ENCODE assay signal across 1 cellular context in the genomic region with DNA sequence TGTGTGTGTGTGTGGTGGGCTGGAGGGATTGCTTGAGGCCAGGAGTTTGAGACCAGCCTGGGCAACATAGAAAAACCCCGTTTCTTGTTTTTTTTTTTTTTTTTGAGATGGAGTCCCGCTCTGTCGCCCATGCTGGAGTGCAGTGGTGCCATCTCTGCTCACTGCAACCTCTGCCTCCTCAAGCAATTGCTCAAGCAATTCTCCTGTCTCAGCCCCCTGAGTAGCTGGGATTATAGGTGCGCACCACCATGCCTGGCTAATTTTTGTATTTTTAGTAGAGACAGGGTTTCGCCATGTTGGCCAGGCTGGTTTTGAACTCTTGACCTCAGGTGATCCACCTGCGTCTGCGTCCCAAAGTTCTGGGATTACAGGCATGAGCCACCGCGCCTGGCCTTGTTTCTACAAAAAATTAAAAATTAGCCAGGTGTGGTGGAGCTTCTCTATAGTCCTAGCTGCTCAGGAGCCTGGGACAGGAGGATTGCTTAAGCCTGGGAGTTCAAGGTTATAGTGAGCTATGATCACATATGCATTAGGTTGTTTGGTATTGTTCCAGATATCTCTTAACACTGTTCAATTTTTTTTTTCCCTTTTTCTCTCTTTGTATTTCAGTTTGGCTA.
TF ChIP-seq lines count a peak whose summit lies in the region.

No MANE protein-coding gene starts in this region.

TF ChIP-seq in HepG2, 621 proteins besides CTCF, POLR2A, EP300 and RAD21 (continues in another document):
- TF ChIP-seq SIX4 (CRISPR knock-in tag; IDR thresholded peaks at IDR 0.05) (0 out of 2 replicates have a peak, but pooled peaks have one; percentile 18), RXRA (CRISPR knock-in tag; IDR thresholded peaks at IDR 0.05) (peak; percentile 93), MYC (CRISPR knock-in tag; IDR thresholded peaks at IDR 0.05; ENCODE audit: borderline replicate concordance) (peak; percentile 58; the same call in 1 of the 2 replicates), GATAD1 (CRISPR knock-in tag; IDR thresholded peaks at IDR 0.05) (peak; percentile 50; the same call in 1 of the 2 replicates), ZNF33A (CRISPR knock-in tag; IDR thresholded peaks at IDR 0.05; ENCODE audit: borderline replicate concordance) (peak; percentile 60; the same call in 1 of the 2 replicates), JUN (CRISPR knock-in tag; IDR thresholded peaks at IDR 0.05) (0 out of 2 replicates have a peak, but pooled peaks have one; percentile 50), PHF21A (CRISPR knock-in tag; IDR thresholded peaks at IDR 0.05) (peak; percentile 87), ZNF292 (CRISPR knock-in tag; IDR thresholded peaks at IDR 0.05; ENCODE audit: borderline replicate concordance, low read depth) (peak; percentile 75), MIER2 (CRISPR knock-in tag; IDR thresholded peaks at IDR 0.05) (peak; percentile 22; the same call in 1 of the 2 replicates), HMG20A (CRISPR knock-in tag; IDR thresholded peaks at IDR 0.05; ENCODE audit: borderline replicate concordance) (peak; percentile 72; the same call in 1 of the 2 replicates), ZNF644 (CRISPR knock-in tag; IDR thresholded peaks at IDR 0.05; ENCODE audit: low read depth) (peak; percentile 38; the same call in 1 of the 2 replicates), KDM6A (CRISPR knock-in tag; IDR thresholded peaks at IDR 0.05; ENCODE audit: low read depth) (0 out of 2 replicates have a peak, but pooled peaks have one; percentile 17), CEBPB (IDR thresholded peaks at IDR 0.05; ENCODE audit: borderline replicate concordance, low read depth, low read length) (peak; percentile 94), ZNF335 (CRISPR knock-in tag; IDR thresholded peaks at IDR 0.05) (0 out of 2 replicates have a peak, but pooled peaks have one; percentile 16), ZSCAN29 (CRISPR knock-in tag; conservative IDR thresholded peaks at IDR 0.05) (0 out of 2 replicates have a peak, but pooled peaks have one; percentile 33), ZNF629 (CRISPR knock-in tag; conservative IDR thresholded peaks at IDR 0.05) (peak; percentile 39), KMT2A (CRISPR knock-in tag; IDR thresholded peaks at IDR 0.05) (peak; percentile 58; the same call in 1 of the 2 replicates), PPARG (CRISPR knock-in tag; conservative IDR thresholded peaks at IDR 0.05) (peak; percentile 71), ZNF792 (CRISPR knock-in tag; IDR thresholded peaks at IDR 0.05) (0 out of 2 replicates have a peak, but pooled peaks have one; percentile 49), SALL1 (CRISPR knock-in tag; IDR thresholded peaks at IDR 0.05) (peak; percentile 91), KLF16 (CRISPR knock-in tag; IDR thresholded peaks at IDR 0.05) (peak in 1 of 2 experiments; percentile 87; a peak in 2 of 4 replicates)
- TF ChIP-seq, protein P1, sequence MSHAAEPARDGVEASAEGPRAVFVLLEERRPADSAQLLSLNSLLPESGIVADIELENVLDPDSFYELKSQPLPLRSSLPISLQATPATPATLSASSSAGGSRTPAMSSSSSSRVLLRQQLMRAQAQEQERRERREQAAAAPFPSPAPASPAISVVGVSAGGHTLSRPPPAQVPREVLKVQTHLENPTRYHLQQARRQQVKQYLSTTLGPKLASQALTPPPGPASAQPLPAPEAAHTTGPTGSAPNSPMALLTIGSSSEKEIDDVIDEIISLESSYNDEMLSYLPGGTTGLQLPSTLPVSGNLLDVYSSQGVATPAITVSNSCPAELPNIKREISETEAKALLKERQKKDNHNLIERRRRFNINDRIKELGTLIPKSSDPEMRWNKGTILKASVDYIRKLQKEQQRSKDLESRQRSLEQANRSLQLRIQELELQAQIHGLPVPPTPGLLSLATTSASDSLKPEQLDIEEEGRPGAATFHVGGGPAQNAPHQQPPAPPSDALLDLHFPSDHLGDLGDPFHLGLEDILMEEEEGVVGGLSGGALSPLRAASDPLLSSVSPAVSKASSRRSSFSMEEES (CRISPR knock-in tag; IDR thresholded peaks at IDR 0.05), result peak; percentile 58; the same call in 1 of the 2 replicates
- TF ChIP-seq, protein P2, sequence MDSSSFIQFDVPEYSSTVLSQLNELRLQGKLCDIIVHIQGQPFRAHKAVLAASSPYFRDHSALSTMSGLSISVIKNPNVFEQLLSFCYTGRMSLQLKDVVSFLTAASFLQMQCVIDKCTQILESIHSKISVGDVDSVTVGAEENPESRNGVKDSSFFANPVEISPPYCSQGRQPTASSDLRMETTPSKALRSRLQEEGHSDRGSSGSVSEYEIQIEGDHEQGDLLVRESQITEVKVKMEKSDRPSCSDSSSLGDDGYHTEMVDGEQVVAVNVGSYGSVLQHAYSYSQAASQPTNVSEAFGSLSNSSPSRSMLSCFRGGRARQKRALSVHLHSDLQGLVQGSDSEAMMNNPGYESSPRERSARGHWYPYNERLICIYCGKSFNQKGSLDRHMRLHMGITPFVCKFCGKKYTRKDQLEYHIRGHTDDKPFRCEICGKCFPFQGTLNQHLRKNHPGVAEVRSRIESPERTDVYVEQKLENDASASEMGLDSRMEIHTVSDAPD (CRISPR knock-in tag; IDR thresholded peaks at IDR 0.05), result peak; percentile 61; the same call in 1 of the 2 replicates
- TF ChIP-seq, protein P3, sequence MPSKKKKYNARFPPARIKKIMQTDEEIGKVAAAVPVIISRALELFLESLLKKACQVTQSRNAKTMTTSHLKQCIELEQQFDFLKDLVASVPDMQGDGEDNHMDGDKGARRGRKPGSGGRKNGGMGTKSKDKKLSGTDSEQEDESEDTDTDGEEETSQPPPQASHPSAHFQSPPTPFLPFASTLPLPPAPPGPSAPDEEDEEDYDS (CRISPR knock-in tag; IDR thresholded peaks at IDR 0.05), result peak; percentile 39; the same call in 1 of the 2 replicates
- TF ChIP-seq, protein P4, sequence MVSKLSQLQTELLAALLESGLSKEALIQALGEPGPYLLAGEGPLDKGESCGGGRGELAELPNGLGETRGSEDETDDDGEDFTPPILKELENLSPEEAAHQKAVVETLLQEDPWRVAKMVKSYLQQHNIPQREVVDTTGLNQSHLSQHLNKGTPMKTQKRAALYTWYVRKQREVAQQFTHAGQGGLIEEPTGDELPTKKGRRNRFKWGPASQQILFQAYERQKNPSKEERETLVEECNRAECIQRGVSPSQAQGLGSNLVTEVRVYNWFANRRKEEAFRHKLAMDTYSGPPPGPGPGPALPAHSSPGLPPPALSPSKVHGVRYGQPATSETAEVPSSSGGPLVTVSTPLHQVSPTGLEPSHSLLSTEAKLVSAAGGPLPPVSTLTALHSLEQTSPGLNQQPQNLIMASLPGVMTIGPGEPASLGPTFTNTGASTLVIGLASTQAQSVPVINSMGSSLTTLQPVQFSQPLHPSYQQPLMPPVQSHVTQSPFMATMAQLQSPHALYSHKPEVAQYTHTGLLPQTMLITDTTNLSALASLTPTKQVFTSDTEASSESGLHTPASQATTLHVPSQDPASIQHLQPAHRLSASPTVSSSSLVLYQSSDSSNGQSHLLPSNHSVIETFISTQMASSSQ (IDR thresholded peaks at IDR 0.05; ENCODE audit: low read depth), result peak; percentile 90
- TF ChIP-seq, protein P4 (CRISPR knock-in tag; IDR thresholded peaks at IDR 0.05; ENCODE audit: borderline replicate concordance), result peak; percentile 96
- TF ChIP-seq, protein P5, sequence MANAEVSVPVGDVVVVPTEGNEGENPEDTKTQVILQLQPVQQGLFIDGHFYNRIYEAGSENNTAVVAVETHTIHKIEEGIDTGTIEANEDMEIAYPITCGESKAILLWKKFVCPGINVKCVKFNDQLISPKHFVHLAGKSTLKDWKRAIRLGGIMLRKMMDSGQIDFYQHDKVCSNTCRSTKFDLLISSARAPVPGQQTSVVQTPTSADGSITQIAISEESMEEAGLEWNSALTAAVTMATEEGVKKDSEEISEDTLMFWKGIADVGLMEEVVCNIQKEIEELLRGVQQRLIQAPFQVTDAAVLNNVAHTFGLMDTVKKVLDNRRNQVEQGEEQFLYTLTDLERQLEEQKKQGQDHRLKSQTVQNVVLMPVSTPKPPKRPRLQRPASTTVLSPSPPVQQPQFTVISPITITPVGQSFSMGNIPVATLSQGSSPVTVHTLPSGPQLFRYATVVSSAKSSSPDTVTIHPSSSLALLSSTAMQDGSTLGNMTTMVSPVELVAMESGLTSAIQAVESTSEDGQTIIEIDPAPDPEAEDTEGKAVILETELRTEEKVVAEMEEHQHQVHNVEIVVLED (CRISPR knock-in tag; IDR thresholded peaks at IDR 0.05; ENCODE audit: borderline replicate concordance), result peak; percentile 42; the same call in 1 of the 2 replicates
- TF ChIP-seq, protein P6, sequence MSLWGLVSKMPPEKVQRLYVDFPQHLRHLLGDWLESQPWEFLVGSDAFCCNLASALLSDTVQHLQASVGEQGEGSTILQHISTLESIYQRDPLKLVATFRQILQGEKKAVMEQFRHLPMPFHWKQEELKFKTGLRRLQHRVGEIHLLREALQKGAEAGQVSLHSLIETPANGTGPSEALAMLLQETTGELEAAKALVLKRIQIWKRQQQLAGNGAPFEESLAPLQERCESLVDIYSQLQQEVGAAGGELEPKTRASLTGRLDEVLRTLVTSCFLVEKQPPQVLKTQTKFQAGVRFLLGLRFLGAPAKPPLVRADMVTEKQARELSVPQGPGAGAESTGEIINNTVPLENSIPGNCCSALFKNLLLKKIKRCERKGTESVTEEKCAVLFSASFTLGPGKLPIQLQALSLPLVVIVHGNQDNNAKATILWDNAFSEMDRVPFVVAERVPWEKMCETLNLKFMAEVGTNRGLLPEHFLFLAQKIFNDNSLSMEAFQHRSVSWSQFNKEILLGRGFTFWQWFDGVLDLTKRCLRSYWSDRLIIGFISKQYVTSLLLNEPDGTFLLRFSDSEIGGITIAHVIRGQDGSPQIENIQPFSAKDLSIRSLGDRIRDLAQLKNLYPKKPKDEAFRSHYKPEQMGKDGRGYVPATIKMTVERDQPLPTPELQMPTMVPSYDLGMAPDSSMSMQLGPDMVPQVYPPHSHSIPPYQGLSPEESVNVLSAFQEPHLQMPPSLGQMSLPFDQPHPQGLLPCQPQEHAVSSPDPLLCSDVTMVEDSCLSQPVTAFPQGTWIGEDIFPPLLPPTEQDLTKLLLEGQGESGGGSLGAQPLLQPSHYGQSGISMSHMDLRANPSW (CRISPR knock-in tag; IDR thresholded peaks at IDR 0.05; ENCODE audit: borderline replicate concordance), result 0 out of 2 replicates have a peak, but pooled peaks have one; percentile 42
- TF ChIP-seq, protein P7, sequence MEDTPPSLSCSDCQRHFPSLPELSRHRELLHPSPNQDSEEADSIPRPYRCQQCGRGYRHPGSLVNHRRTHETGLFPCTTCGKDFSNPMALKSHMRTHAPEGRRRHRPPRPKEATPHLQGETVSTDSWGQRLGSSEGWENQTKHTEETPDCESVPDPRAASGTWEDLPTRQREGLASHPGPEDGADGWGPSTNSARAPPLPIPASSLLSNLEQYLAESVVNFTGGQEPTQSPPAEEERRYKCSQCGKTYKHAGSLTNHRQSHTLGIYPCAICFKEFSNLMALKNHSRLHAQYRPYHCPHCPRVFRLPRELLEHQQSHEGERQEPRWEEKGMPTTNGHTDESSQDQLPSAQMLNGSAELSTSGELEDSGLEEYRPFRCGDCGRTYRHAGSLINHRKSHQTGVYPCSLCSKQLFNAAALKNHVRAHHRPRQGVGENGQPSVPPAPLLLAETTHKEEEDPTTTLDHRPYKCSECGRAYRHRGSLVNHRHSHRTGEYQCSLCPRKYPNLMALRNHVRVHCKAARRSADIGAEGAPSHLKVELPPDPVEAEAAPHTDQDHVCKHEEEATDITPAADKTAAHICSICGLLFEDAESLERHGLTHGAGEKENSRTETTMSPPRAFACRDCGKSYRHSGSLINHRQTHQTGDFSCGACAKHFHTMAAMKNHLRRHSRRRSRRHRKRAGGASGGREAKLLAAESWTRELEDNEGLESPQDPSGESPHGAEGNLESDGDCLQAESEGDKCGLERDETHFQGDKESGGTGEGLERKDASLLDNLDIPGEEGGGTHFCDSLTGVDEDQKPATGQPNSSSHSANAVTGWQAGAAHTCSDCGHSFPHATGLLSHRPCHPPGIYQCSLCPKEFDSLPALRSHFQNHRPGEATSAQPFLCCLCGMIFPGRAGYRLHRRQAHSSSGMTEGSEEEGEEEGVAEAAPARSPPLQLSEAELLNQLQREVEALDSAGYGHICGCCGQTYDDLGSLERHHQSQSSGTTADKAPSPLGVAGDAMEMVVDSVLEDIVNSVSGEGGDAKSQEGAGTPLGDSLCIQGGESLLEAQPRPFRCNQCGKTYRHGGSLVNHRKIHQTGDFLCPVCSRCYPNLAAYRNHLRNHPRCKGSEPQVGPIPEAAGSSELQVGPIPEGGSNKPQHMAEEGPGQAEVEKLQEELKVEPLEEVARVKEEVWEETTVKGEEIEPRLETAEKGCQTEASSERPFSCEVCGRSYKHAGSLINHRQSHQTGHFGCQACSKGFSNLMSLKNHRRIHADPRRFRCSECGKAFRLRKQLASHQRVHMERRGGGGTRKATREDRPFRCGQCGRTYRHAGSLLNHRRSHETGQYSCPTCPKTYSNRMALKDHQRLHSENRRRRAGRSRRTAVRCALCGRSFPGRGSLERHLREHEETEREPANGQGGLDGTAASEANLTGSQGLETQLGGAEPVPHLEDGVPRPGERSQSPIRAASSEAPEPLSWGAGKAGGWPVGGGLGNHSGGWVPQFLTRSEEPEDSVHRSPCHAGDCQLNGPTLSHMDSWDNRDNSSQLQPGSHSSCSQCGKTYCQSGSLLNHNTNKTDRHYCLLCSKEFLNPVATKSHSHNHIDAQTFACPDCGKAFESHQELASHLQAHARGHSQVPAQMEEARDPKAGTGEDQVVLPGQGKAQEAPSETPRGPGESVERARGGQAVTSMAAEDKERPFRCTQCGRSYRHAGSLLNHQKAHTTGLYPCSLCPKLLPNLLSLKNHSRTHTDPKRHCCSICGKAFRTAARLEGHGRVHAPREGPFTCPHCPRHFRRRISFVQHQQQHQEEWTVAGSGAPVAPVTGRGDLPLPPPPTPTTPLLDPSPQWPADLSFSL (CRISPR knock-in tag; IDR thresholded peaks at IDR 0.05), result peak; percentile 43; the same call in 1 of the 2 replicates
